ENCODE assay signal across 8 cellular contexts in genomic region chr3:130276203-130276803, GRCh38.
A peak's percentile ranks its signal among the peaks of the same experiment; 100 is the strongest.
DNase-seq lines count a peak whose midpoint lies in the region; ATAC-seq, FAIRE-seq and TF ChIP-seq lines count a peak whose summit lies in the region.

No MANE protein-coding gene starts in this region.

- intact Hi-C loops in naive thymus-derived CD4-positive, alpha-beta T cell (cut with micrococcal nuclease): loop anchor here (1.0 to 5.0 kb wide), 3 partner anchors 263 to 617 kb away; partner anchors contain the start of gene ATP2C1 (in 1 of the 2)

- peaks cover 8 to 48% (median 36%) of the 10 kb centered on the region in 5 donors for H3K27me3 Mint-ChIP-seq in naive thymus-derived CD4-positive, alpha-beta T cell

- H3K27me3 ChIP-seq in naive thymus-derived CD4-positive, alpha-beta T cell (ENCODE audit: control insufficient read depth in 2 of 2, insufficient read depth in 2 of 2, low read length in 2 of 2): no peaks in the 10 kb centered on the region

- peak; percentile 46 for ATAC-seq in naive thymus-derived CD4-positive, alpha-beta T cell
- ATAC-seq in GM21423 (IDR thresholded peaks at IDR 0.05; ENCODE audit: unreplicated experiment): no peak

- CTCF ChIA-PET in naive thymus-derived CD4-positive, alpha-beta T cell (lab: Charles Lee): interaction anchor here (0.7 kb wide), 1 partner anchor 1732 kb away, joined by 3 read pairs; no protein-coding TSS in a partner anchor

- H3K27ac ChIP-seq in naive thymus-derived CD4-positive, alpha-beta T cell (ENCODE audit: low read depth, low read length): no peak overlapping the region

- TF ChIP-seq CTCF in AG09309 (IDR thresholded peaks at IDR 0.05; ENCODE audit: control insufficient read depth, insufficient read depth, low read depth, low read length, missing control alignments): peak; percentile 84
- TF ChIP-seq CTCF in GM13976 (IDR thresholded peaks at IDR 0.05; ENCODE audit: borderline replicate concordance, control extremely low read depth, extremely low read depth, insufficient read depth, missing control alignments): peak; percentile 65
- TF ChIP-seq CTCF in LNCaP clone FGC (IDR thresholded peaks at IDR 0.05; ENCODE audit: control insufficient read depth, extremely low read depth, insufficient read depth): peak; percentile 92

- H3K4me1 ChIP-seq in naive thymus-derived CD4-positive, alpha-beta T cell (ENCODE audit: control insufficient read depth in 2 of 2, insufficient read depth in 2 of 2, low read length in 2 of 2): no peaks in the 10 kb centered on the region

- no peaks in the 10 kb centered on the region for H3K9me3 ChIP-seq in naive thymus-derived CD4-positive, alpha-beta T cell (ENCODE audit: control insufficient read depth in 2 of 3, low read length in 3 of 3)

- in situ Hi-C loops in GM13976 (cut with MboI; ENCODE audit: low sequenced_read_pairs, unreplicated experiment): no loop called here

- H3K27ac Mint-ChIP-seq in naive thymus-derived CD4-positive, alpha-beta T cell: no peak overlapping the region

- H3K4me1 Mint-ChIP-seq in naive thymus-derived CD4-positive, alpha-beta T cell: no peaks in the 10 kb centered on the region

- H3K4me3 ChIP-seq in AG09309 (ENCODE audit: control insufficient read depth, low read depth, low read length) (no peak overlapping the region), LNCaP clone FGC (ENCODE audit: low read depth, low read length) (no peak overlapping the region)
- H3K4me3 ChIP-seq in naive thymus-derived CD4-positive, alpha-beta T cell (ENCODE audit: low read length): no peak overlapping the region

- FAIRE-seq in RCC 7860 (lab: Jason Lieb, UNC): peak; percentile 30

- H3K9me3 Mint-ChIP-seq in naive thymus-derived CD4-positive, alpha-beta T cell: no peaks in the 10 kb centered on the region

- peak; percentile 13 for DNase-seq in AG09309 (ENCODE audit: low read depth)
- DNase-seq in GM13976 (ENCODE audit: low spot score): peak; percentile 70
- peak; percentile 10 for DNase-seq in LNCaP clone FGC (ENCODE audit: low read depth)
- DNase-seq in RCC 7860 (ENCODE audit: low spot score): peak; percentile 39
- DNase-seq in epidermal melanocyte (ENCODE audit: insufficient read length, low spot score): peak; percentile 68
- peak in 3 of 9 donors; percentile 2 to 4 (median 2) for DNase-seq in naive thymus-derived CD4-positive, alpha-beta T cell
- DNase-seq in GDM1 (lab: John Stamatoyannopoulos, UW): no peak

- no peaks in the 10 kb centered on the region for H3K36me3 ChIP-seq in naive thymus-derived CD4-positive, alpha-beta T cell (ENCODE audit: control insufficient read depth in 2 of 3, insufficient read depth in 3 of 3, low read length in 3 of 3)

- H3K4me3 Mint-ChIP-seq in naive thymus-derived CD4-positive, alpha-beta T cell: no peak overlapping the region

- POLR2A ChIA-PET in naive thymus-derived CD4-positive, alpha-beta T cell (lab: Charles Lee): no interaction called here

- H3K36me3 Mint-ChIP-seq in naive thymus-derived CD4-positive, alpha-beta T cell: no peaks in the 10 kb centered on the region
